In the genomic region with DNA sequence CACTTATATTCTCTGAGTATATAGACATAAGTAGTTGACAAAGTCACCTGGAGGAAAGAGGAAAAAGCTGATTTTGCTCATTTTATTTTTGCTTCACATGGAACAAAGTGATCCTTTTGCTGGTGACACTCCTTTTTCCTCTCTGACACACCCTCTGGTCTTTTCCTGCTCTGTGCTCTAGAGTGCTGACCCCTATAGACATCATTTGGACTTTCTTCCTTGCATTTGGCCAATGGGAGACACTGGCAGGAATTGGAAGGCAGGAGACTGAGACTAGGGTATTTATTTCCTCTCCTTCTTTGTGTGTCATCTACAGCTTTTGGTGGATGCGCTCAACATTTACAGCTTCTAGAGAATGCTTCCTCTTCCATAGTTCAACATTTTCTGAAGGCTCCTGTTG, we compare ENCODE assay signal across 15 cellular contexts.
DNase-seq lines count a peak whose midpoint lies in the region; TF ChIP-seq lines count a peak whose summit lies in the region.
"Had no signal": no experiment of that assay in that cellular context is flagged by ENCODE, and none has a peak within 500 bp of the region (broad histone marks: within the 10 kb centered on the region; RNA-seq: fewer than 3 reads in every experiment).

No MANE protein-coding gene starts in this region.

- H3K9me3 ChIP-seq in HUES48 (ENCODE audit: control insufficient read depth, insufficient read depth, low read length) (no peaks in the 10 kb centered on the region), endodermal cell (ENCODE audit: control insufficient read depth, low read length) (no peaks in the 10 kb centered on the region), neuronal stem cell (replicated peaks in 1 of 2; ENCODE audit: control insufficient read depth in 2 of 2, insufficient read depth in 1 of 2, low read depth in 1 of 2, low read length in 2 of 2) (no peaks in the 10 kb centered on the region), vagina (no peaks in the 10 kb centered on the region)
- H3K9me3 ChIP-seq: BLaER1 treated with 17β-estradiol and CSF1 and Interleukin-3, amounts not matched to agents 10 nM and 100 nM had no signal

- H3K4me1 Mint-ChIP-seq in endodermal cell = peaks cover 6% of the 10 kb centered on the region
- H3K4me1 Mint-ChIP-seq: CD4-positive, CD25-positive, alpha-beta regulatory T cell; IgD-negative memory B cell had no signal

- H3K27ac ChIP-seq in HUES48 (ENCODE audit: low read depth, low read length) (no peak overlapping the region), endodermal cell (ENCODE audit: low read depth, low read length) (no peak overlapping the region), neuronal stem cell (replicated peaks; ENCODE audit: low read length) (no peak overlapping the region), vagina (no peak overlapping the region)
- H3K27ac ChIP-seq: 22Rv1; BLaER1 treated with 17β-estradiol and CSF1 and Interleukin-3, amounts not matched to agents 10 nM and 100 nM had no signal

- H3K14ac ChIP-seq in neuronal stem cell (ENCODE audit: low read length) = no peak overlapping the region

- WGBS in endodermal cell (ENCODE audit: insufficient coverage in 1 of 2, insufficient read length in 1 of 2), 2 experiments = 90 to 100% methylated on average over 1 of the region's 1 CpG
- no CpG with 5 or more reads among the region's 1 CpG for WGBS in neuronal stem cell (ENCODE audit: extremely low coverage in 2 of 2, insufficient read length in 2 of 2, insufficient replicate concordance in 1 of 2), 2 donors

- no peak overlapping the region for H4K8ac ChIP-seq in neuronal stem cell (ENCODE audit: low read depth, low read length)

- H3K9me3 Mint-ChIP-seq in endodermal cell = no peaks in the 10 kb centered on the region

- H2BK15ac ChIP-seq in neuronal stem cell (ENCODE audit: low read length) = no peak overlapping the region

- H3K27ac Mint-ChIP-seq in endodermal cell = no peak overlapping the region
- H3K27ac Mint-ChIP-seq: CD4-positive, CD25-positive, alpha-beta regulatory T cell; IgD-negative memory B cell had no signal

- H2BK120ac ChIP-seq in neuronal stem cell (ENCODE audit: low read depth, low read length) = no peak overlapping the region

- H2AFZ ChIP-seq in neuronal stem cell (ENCODE audit: low read length) = peak overlapping the region; percentile 5

- no peak for TF ChIP-seq POLR2A in vagina (IDR thresholded peaks at IDR 0.05)

- H3K4me1 ChIP-seq in HUES48 (ENCODE audit: control insufficient read depth, insufficient read depth, low read length) (no peaks in the 10 kb centered on the region), endodermal cell (ENCODE audit: control insufficient read depth, insufficient read depth, low read length) (no peaks in the 10 kb centered on the region), neuronal stem cell (ENCODE audit: control insufficient read depth in 2 of 2, insufficient read depth in 1 of 2, low read depth in 1 of 2, low read length in 2 of 2) (no peaks in the 10 kb centered on the region), vagina (no peaks in the 10 kb centered on the region)

- no peaks in the 10 kb centered on the region for H3K79me1 ChIP-seq in neuronal stem cell (ENCODE audit: low read depth, low read length)

- H3K18ac ChIP-seq in neuronal stem cell (ENCODE audit: low read length) = no peak overlapping the region

- no peaks in the 10 kb centered on the region for H3K36me3 Mint-ChIP-seq in endodermal cell (ENCODE audit: low read depth)
- H3K36me3 Mint-ChIP-seq: CD4-positive, CD25-positive, alpha-beta regulatory T cell; IgD-negative memory B cell had no signal

- H3K9ac ChIP-seq in HUES48 (ENCODE audit: low read depth, low read length) (0 out of 2 replicates have a peak overlapping the region, but pooled peaks have one; percentile 1), endodermal cell (ENCODE audit: extremely low read depth, low read length, poor library complexity, severe bottlenecking) (no peak overlapping the region), neuronal stem cell (ENCODE audit: low read depth, low read length, poor library complexity) (no peak overlapping the region)
- H3K9ac ChIP-seq: BLaER1 treated with 17β-estradiol and CSF1 and Interleukin-3, amounts not matched to agents 10 nM and 100 nM had no signal

- H2AK5ac ChIP-seq in neuronal stem cell (ENCODE audit: low read depth, low read length) = no peak overlapping the region

- H3K36me3 ChIP-seq in HUES48 (ENCODE audit: control insufficient read depth, insufficient read depth, low read length) = no peaks in the 10 kb centered on the region
- H3K36me3 ChIP-seq in endodermal cell (ENCODE audit: control insufficient read depth, insufficient read depth, low read length) = no peaks in the 10 kb centered on the region
- H3K36me3 ChIP-seq in neuronal stem cell (replicated peaks in 1 of 2; ENCODE audit: control insufficient read depth in 2 of 2, insufficient read depth in 2 of 2, low read length in 2 of 2) = no peaks in the 10 kb centered on the region
- H3K36me3 ChIP-seq in vagina = no peaks in the 10 kb centered on the region
- H3K36me3 ChIP-seq: BLaER1 treated with 17β-estradiol and CSF1 and Interleukin-3, amounts not matched to agents 10 nM and 100 nM had no signal

- no peak overlapping the region for H4K91ac ChIP-seq in neuronal stem cell (ENCODE audit: low read depth, low read length, poor library complexity)

- peak; percentile 58 for TF ChIP-seq CTCF in endodermal cell (conservative IDR thresholded peaks at IDR 0.05)
- TF ChIP-seq CTCF in vagina (IDR thresholded peaks at IDR 0.05) = no peak

- H3K27me3 ChIP-seq in HUES48 (ENCODE audit: control insufficient read depth, insufficient read depth, low read length) (no peaks in the 10 kb centered on the region), endodermal cell (ENCODE audit: control insufficient read depth, insufficient read depth, low read length, poor library complexity, severe bottlenecking) (no peaks in the 10 kb centered on the region), neuronal stem cell (ENCODE audit: control insufficient read depth in 3 of 3, insufficient read depth in 3 of 3, low read depth in 1 of 3, low read length in 3 of 3) (no peaks in the 10 kb centered on the region), vagina (no peaks in the 10 kb centered on the region)
- H3K27me3 ChIP-seq: BLaER1 treated with 17β-estradiol and CSF1 and Interleukin-3, amounts not matched to agents 10 nM and 100 nM had no signal

- H3K27me3 Mint-ChIP-seq in endodermal cell (ENCODE audit: insufficient read depth) = no peaks in the 10 kb centered on the region
- H3K27me3 Mint-ChIP-seq: CD4-positive, CD25-positive, alpha-beta regulatory T cell; IgD-negative memory B cell had no signal

- no peak overlapping the region for H2BK12ac ChIP-seq in neuronal stem cell (ENCODE audit: low read length)

- intact Hi-C loops in vagina (cut with DNase I) = no loop called here
- intact Hi-C loops in cardiac septum (cut with DNase I) = no loop called here

- H2BK5ac ChIP-seq in neuronal stem cell (ENCODE audit: low read length) = no peak overlapping the region

- no peak overlapping the region for H3K4ac ChIP-seq in neuronal stem cell (ENCODE audit: low read length)

- H3K4me3 Mint-ChIP-seq in endodermal cell = no peak overlapping the region
- H3K4me3 Mint-ChIP-seq: CD4-positive, CD25-positive, alpha-beta regulatory T cell; IgD-negative memory B cell had no signal

- DNase-seq in DMS 273 (lab: John Stamatoyannopoulos, UW; ENCODE audit: unreplicated experiment) (peak; percentile 0), DMS 273 treated with DMSO at 0.1 percent for 48 hours (lab: John Stamatoyannopoulos, UW) (no peak), endodermal cell (no peak), neuronal stem cell (ENCODE audit: low spot score) (no peak), dedifferentiated amniotic fluid mesenchymal stem cell (ENCODE audit: extremely low spot score) (no peak), vagina (ENCODE audit: extremely low spot score in 2 of 2) (no peak), cardiac septum (ENCODE audit: low spot score) (no peak)
- DNase-seq: CD4-positive, CD25-positive, alpha-beta regulatory T cell; DND-41; GDM1; GOT3 had no signal

- no peak overlapping the region for H3K23ac ChIP-seq in neuronal stem cell (ENCODE audit: low read depth, low read length, poor library complexity)

- H3K4me3 ChIP-seq in HUES48 (ENCODE audit: low read depth, low read length) = no peak overlapping the region
- no peak overlapping the region for H3K4me3 ChIP-seq in endodermal cell (ENCODE audit: low read length)
- H3K4me3 ChIP-seq in neuronal stem cell (ENCODE audit: low read length in 2 of 2) = no peak overlapping the region
- no peak overlapping the region for H3K4me3 ChIP-seq in vagina
- H3K4me3 ChIP-seq: BLaER1 treated with 17β-estradiol and CSF1 and Interleukin-3, amounts not matched to agents 10 nM and 100 nM had no signal

- H3K4me2 ChIP-seq in neuronal stem cell (ENCODE audit: insufficient read depth, low read length, poor library complexity, severe bottlenecking) = no peak overlapping the region
- H3K4me2 ChIP-seq: BLaER1 treated with 17β-estradiol and CSF1 and Interleukin-3, amounts not matched to agents 10 nM and 100 nM had no signal
